In genomic region chr2:96305979-96306308, GRCh38 we compare ENCODE assay signal across 8 cellular contexts. TPM values are rescaled to one million over a fixed set of nuclear protein-coding genes. Genes with fewer than 3 reads are reported as not detected.
A peak's percentile ranks its signal among the peaks of the same experiment; 100 is the strongest.
DNase-seq lines count a peak whose midpoint lies in the region; ATAC-seq, FAIRE-seq and TF ChIP-seq lines count a peak whose summit lies in the region.

No MANE protein-coding gene starts in this region.

- H3K9me3 ChIP-seq in AG04450 (ENCODE audit: control insufficient read depth, insufficient read depth, low read length) = no peaks in the 10 kb centered on the region
- H3K9me3 ChIP-seq in mucosa of descending colon = no peaks in the 10 kb centered on the region

- H3K27ac ChIP-seq in AG04450 (ENCODE audit: low read depth, low read length) = peak overlapping the region; percentile 57

- DNase-seq in AG04450 (ENCODE audit: low read depth, low spot score) = no peak
- DNase-seq in Jurkat, Clone E6-1 (ENCODE audit: low read depth, low spot score) = no peak
- DNase-seq in cardiac fibroblast (ENCODE audit: low read depth in 2 of 2) = peak in 1 of 2 donors; percentile 13
- peak in 1 of 3 donors; percentile 40 for DNase-seq in mucosa of descending colon
- DNase-seq in T-helper 9 cell = no peak
- no peak for DNase-seq in urothelium cell line (ENCODE audit: low spot score)

- no peak for ATAC-seq in mucosa of descending colon
- ATAC-seq in GM19467 (IDR thresholded peaks at IDR 0.05; ENCODE audit: unreplicated experiment) = no peak
- ATAC-seq in HG02938 (IDR thresholded peaks at IDR 0.05; ENCODE audit: unreplicated experiment) = no peak

- POLR2A ChIA-PET in AG04450 (lab: Yijun Ruan, JAX) = interaction anchor here (1.2 kb wide), 1 partner anchor 19 kb away, joined by 3 read pairs; the partner anchor contains the start of gene ITPRIPL1

- H3K36me3 ChIP-seq in mucosa of descending colon (ENCODE audit: low read depth) = peaks cover 6% of the 10 kb centered on the region

- H3K27me3 ChIP-seq in AG04450 (ENCODE audit: control insufficient read depth, insufficient read depth, low read length) = no peaks in the 10 kb centered on the region

- TF ChIP-seq CTCF in AG04450 (IDR thresholded peaks at IDR 0.05; ENCODE audit: low read depth, low read length) (no peak), cardiac fibroblast (IDR thresholded peaks at IDR 0.05; ENCODE audit: low read depth, low read length) (no peak), mucosa of descending colon (IDR thresholded peaks at IDR 0.05) (no peak)

- no peak for FAIRE-seq in urothelium cell line (lab: Jason Lieb, UNC)

- H3K4me3 ChIP-seq in AG04450 (ENCODE audit: low read depth, low read length) (peak overlapping the region; percentile 99), cardiac fibroblast (replicated peaks in 1 of 2; ENCODE audit: low read depth in 2 of 2, low read length in 2 of 2) (peak overlapping the region; percentile 96 to 99), mucosa of descending colon (peak overlapping the region; percentile 33)
- H3K4me3 ChIP-seq in Jurkat, Clone E6-1 (ENCODE audit: low read length) = peak overlapping the region; percentile 99

- H3K4me1 ChIP-seq in mucosa of descending colon (ENCODE audit: low read depth) = peaks cover 13% of the 10 kb centered on the region

- CTCF ChIA-PET in AG04450 (lab: Charles Lee) = no interaction called here

- intact Hi-C loops in mucosa of descending colon (cut with DNase I, micrococcal nuclease) = no loop called here

RNA-seq across cellular contexts. Expression of gene SNRNP200, which starts 0.6 kb away (rescaled TPM):
- polyA plus RNA-seq in AG04450 (2011; rRNA removed) = 99.0 and 136 TPM in 2 replicates
- polyA minus RNA-seq in AG04450 (2011; rRNA and poly(A)+ RNA removed) = 231 and 300 TPM in 2 replicates
- polyA plus RNA-seq in Jurkat, Clone E6-1 (2012; ENCODE audit: insufficient read depth, insufficient read length) = 189 TPM
- 100 to 1,000 TPM in 2 of 3 donors, 10 to 100 TPM in 1; 95.8 to 113 (median 106) TPM for total RNA-seq in mucosa of descending colon

RNA-seq across cellular contexts. Expression of gene ITPRIPL1, which starts 19.2 kb away (rescaled TPM):
- polyA plus RNA-seq in AG04450 (2011; rRNA removed) = 3.4 and 3.7 TPM in 2 replicates
- 3.4 and 5.1 TPM in 2 replicates for polyA minus RNA-seq in AG04450 (2011; rRNA and poly(A)+ RNA removed)
- polyA plus RNA-seq in Jurkat, Clone E6-1 (2012; ENCODE audit: insufficient read depth, insufficient read length) = 24.6 TPM
- 1 to 10 TPM in 2 of 3 donors, under 1 TPM in 1; 0.43 to 1.4 (median 1.3) TPM for total RNA-seq in mucosa of descending colon

RNA-seq across cellular contexts. Expression of gene NCAPH, which starts 29.6 kb away (rescaled TPM):
- 5.8 and 7.2 TPM in 2 replicates for polyA plus RNA-seq in AG04450 (2011; rRNA removed)
- 5.2 and 6.2 TPM in 2 replicates for polyA minus RNA-seq in AG04450 (2011; rRNA and poly(A)+ RNA removed)
- 93.1 TPM for polyA plus RNA-seq in Jurkat, Clone E6-1 (2012; ENCODE audit: insufficient read depth, insufficient read length)
- total RNA-seq in mucosa of descending colon = 10 to 100 TPM in 1 of 3 donors, 1 to 10 TPM in 2; 2.8 to 13.4 (median 4.6) TPM

RNA-seq across cellular contexts. Expression of gene CIAO1, which starts 39.9 kb away (rescaled TPM):
- polyA plus RNA-seq in AG04450 (2011; rRNA removed) = 65.2 and 77.0 TPM in 2 replicates
- polyA minus RNA-seq in AG04450 (2011; rRNA and poly(A)+ RNA removed) = 66.0 and 85.9 TPM in 2 replicates
- polyA plus RNA-seq in Jurkat, Clone E6-1 (2012; ENCODE audit: insufficient read depth, insufficient read length) = 78.8 TPM
- total RNA-seq in mucosa of descending colon = 10 to 100 TPM; 57.5 to 67.1 (median 60.6) TPM

RNA-seq across cellular contexts. Expression of gene TMEM127, which starts 40.1 kb away (rescaled TPM):
- 45.3 and 48.7 TPM in 2 replicates for polyA plus RNA-seq in AG04450 (2011; rRNA removed)
- 42.2 and 55.9 TPM in 2 replicates for polyA minus RNA-seq in AG04450 (2011; rRNA and poly(A)+ RNA removed)
- polyA plus RNA-seq in Jurkat, Clone E6-1 (2012; ENCODE audit: insufficient read depth, insufficient read length) = 12.6 TPM
- 100 to 1,000 TPM in 1 of 3 donors, 10 to 100 TPM in 2; 82.3 to 136 (median 87.9) TPM for total RNA-seq in mucosa of descending colon

Comparison
In these comparisons a context has a peak if more than half of its experiments do, and no peak if none do; other contexts are left out.
1. H3K4me3 ChIP-seq: peak in every context shown above with its lines; median percentile 99 in AG04450; 99 in Jurkat, Clone E6-1; 98 in cardiac fibroblast; 33 in mucosa of descending colon.